ENCODE assay signal across 11 cellular contexts in genomic region chr16:27046958-27047357, GRCh38. TPM values are rescaled to one million over a fixed set of nuclear protein-coding genes. Genes with fewer than 3 reads are reported as not detected.
"Had no signal": no experiment of that assay in that cellular context is flagged by ENCODE, and none has a peak within 500 bp of the region (broad histone marks: within the 10 kb centered on the region; RNA-seq: fewer than 3 reads in every experiment).

No MANE protein-coding gene starts in this region.

- FAIRE-seq: HepG2, HTR-8/SVneo, K562 had no signal

- H3K4me3 ChIP-seq: K562 had no signal

- H3K4me2 ChIP-seq: KMS-11 had no signal

- DNase-seq: IMR-90, KBM-7, KG1 had no signal

- H3K9ac ChIP-seq: KMS-11 had no signal

- H3K27ac ChIP-seq: HL-60, KMS-11 had no signal

- ATAC-seq: HepG2, K562 had no signal

RNA-seq across cellular contexts. Expression of gene C16orf82, which starts 19.8 kb away (rescaled TPM):
- total RNA-seq: HepG2, HT-29, HT1080, IMR-90, K562 had no signal
- polyA plus RNA-seq: HepG2, IgD-negative memory B cell, IMR-90, K562 had no signal
